Comparison of ENCODE assay signal across 13 cellular contexts in genomic region chr10:114481055-114481454, GRCh38.
"Had no signal": no experiment of that assay in that cellular context is flagged by ENCODE, and none has a peak within 500 bp of the region (broad histone marks: within the 10 kb centered on the region; RNA-seq: fewer than 3 reads in every experiment).

No MANE protein-coding gene starts in this region.

- H3K27ac ChIP-seq: ascending aorta, epithelial cell of prostate had no signal

- H3K4me1 ChIP-seq: ascending aorta had no signal

- H3K36me3 ChIP-seq: ovary had no signal

- H3K4me3 Mint-ChIP-seq: activated B cell treated with CpG ODN at 0.5 μM for 24 hours; activated CD4-positive, alpha-beta T cell treated with anti-CD3 and anti-CD28 coated beads, Interleukin-2, amount 10 ng/mL, durations not matched to agents 7 days and 5 days; T-helper 2 cell treated with Interferon-gamma antibody and Interleukin-4, amounts not matched to agents 5 μg/mL and 100 μg/mL, for 36 hours had no signal

- H3K27ac Mint-ChIP-seq: activated B cell treated with CpG ODN at 0.5 μM for 24 hours; activated CD4-positive, alpha-beta T cell treated with anti-CD3 and anti-CD28 coated beads, Interleukin-2, amount 10 ng/mL, durations not matched to agents 7 days and 5 days; T-helper 2 cell treated with Interferon-gamma antibody and Interleukin-4, amounts not matched to agents 5 μg/mL and 100 μg/mL, for 36 hours had no signal

- FAIRE-seq: bronchial epithelial cell, urothelium cell line had no signal

- H3K9me3 Mint-ChIP-seq: activated B cell treated with CpG ODN at 0.5 μM for 24 hours; T-helper 2 cell treated with Interferon-gamma antibody and Interleukin-4, amounts not matched to agents 5 μg/mL and 100 μg/mL, for 36 hours had no signal

- H3K27me3 Mint-ChIP-seq: activated B cell treated with CpG ODN at 0.5 μM for 24 hours; activated CD4-positive, alpha-beta T cell treated with anti-CD3 and anti-CD28 coated beads, Interleukin-2, amount 10 ng/mL, durations not matched to agents 7 days and 5 days had no signal

- DNase-seq: activated B cell treated with CpG ODN at 0.5 μM for 24 hours; activated CD4-positive, alpha-beta T cell treated with anti-CD3 and anti-CD28 coated beads, Interleukin-2, amount 10 ng/mL, durations not matched to agents 7 days and 5 days; activated gamma-delta T cell; foreskin melanocyte; head of caudate nucleus; left colon; ovary; stimulated activated CD4-positive, alpha-beta T cell treated with anti-CD3 and anti-CD28 coated beads, Interleukin-1b, Interleukin-23, amount 100 ng/mL, for 48 hours had no signal

- H3K27me3 ChIP-seq: ascending aorta, ovary had no signal

- ATAC-seq: left colon had no signal

- H3K9me3 ChIP-seq: ascending aorta, ovary had no signal

- H3K4me3 ChIP-seq: ascending aorta, ovary had no signal
